Comparison of ENCODE assay signal across 8 cellular contexts in genomic region chr9:107277801-107278200, GRCh38.
"Had no signal": no experiment of that assay in that cellular context is flagged by ENCODE, and none has a peak within 500 bp of the region (broad histone marks: within the 10 kb centered on the region; RNA-seq: fewer than 3 reads in every experiment).

No MANE protein-coding gene starts in this region.

- H3K36me3 ChIP-seq: HAP-1 had no signal

- ATAC-seq: HCT116 had no signal

- H3K9me3 Mint-ChIP-seq: HFFc6, IgD-negative memory B cell had no signal

- H3K27ac ChIP-seq: HL-60 had no signal

- DNase-seq: GOT3, H7, HFFc6, KBM-7 had no signal

- H3K9me3 ChIP-seq: HAP-1 had no signal

- H3K4me3 Mint-ChIP-seq: HFFc6, IgD-negative memory B cell had no signal

- H3K4me3 ChIP-seq: HAP-1 had no signal

- H3K27ac Mint-ChIP-seq: IgD-negative memory B cell had no signal
